9 cellular contexts compared by ENCODE assay signal in genomic region chr17:83053779-83054451, GRCh38. TPM values are rescaled to one million over a fixed set of nuclear protein-coding genes. Genes with fewer than 3 reads are reported as not detected.
A peak's percentile ranks its signal among the peaks of the same experiment; 100 is the strongest.
DNase-seq lines count a peak whose midpoint lies in the region; ATAC-seq, FAIRE-seq and TF ChIP-seq lines count a peak whose summit lies in the region.
"Had no signal": no experiment of that assay in that cellular context is flagged by ENCODE, and none has a peak within 500 bp of the region (broad histone marks: within the 10 kb centered on the region; RNA-seq: fewer than 3 reads in every experiment).

No MANE protein-coding gene starts in this region.

- H2BK120ac ChIP-seq in mesenchymal stem cell (ENCODE audit: low read depth, low read length) = no peak overlapping the region

- H3K27me3 ChIP-seq in mesenchymal stem cell (ENCODE audit: control insufficient read depth in 1 of 2, insufficient read depth in 1 of 2, low read length in 2 of 2) = no peaks in the 10 kb centered on the region

- H3K4me3 ChIP-seq in mesenchymal stem cell (ENCODE audit: insufficient read depth in 1 of 2, low read depth in 1 of 2, low read length in 2 of 2) = no peak overlapping the region
- H3K4me3 ChIP-seq: A549 had no signal

- H3K18ac ChIP-seq in mesenchymal stem cell (ENCODE audit: low read depth in 1 of 2, low read length in 2 of 2) = no peak overlapping the region

- H3K4me3 Mint-ChIP-seq in activated CD4-positive, alpha-beta T cell treated with anti-CD3 and anti-CD28 coated beads, Interleukin-2, amount 10 ng/mL, durations not matched to agents 24 days and 14 days = peak overlapping the region; percentile 10
- peak overlapping the region; percentile 63 for H3K4me3 Mint-ChIP-seq in activated naive CD8-positive, alpha-beta T cell treated with anti-CD3 and anti-CD28 coated beads, Interleukin-2, amount 50 U/mL, for 24 hours
- peak overlapping the region; percentile 61 for H3K4me3 Mint-ChIP-seq in type B pancreatic cell

- H3K36me3 Mint-ChIP-seq in activated CD4-positive, alpha-beta T cell treated with anti-CD3 and anti-CD28 coated beads, Interleukin-2, amount 10 ng/mL, durations not matched to agents 24 days and 14 days (ENCODE audit: low read depth) = peaks cover 4% of the 10 kb centered on the region
- no peaks in the 10 kb centered on the region for H3K36me3 Mint-ChIP-seq in activated naive CD8-positive, alpha-beta T cell treated with anti-CD3 and anti-CD28 coated beads, Interleukin-2, amount 50 U/mL, for 24 hours (ENCODE audit: low read depth)
- no peaks in the 10 kb centered on the region for H3K36me3 Mint-ChIP-seq in type B pancreatic cell

- no peak for TF ChIP-seq CTCF in type B pancreatic cell (conservative IDR thresholded peaks at IDR 0.05)

- no peak overlapping the region for H3K9ac ChIP-seq in mesenchymal stem cell (ENCODE audit: low read length)

- intact Hi-C loops in activated CD4-positive, alpha-beta T cell treated with anti-CD3 and anti-CD28 coated beads, Interleukin-2, amount 10 ng/mL, durations not matched to agents 24 days and 14 days (cut with micrococcal nuclease) = loop anchor here (5.0 kb wide), 1 partner anchor 192 kb away; no protein-coding TSS in a partner anchor

- no peak overlapping the region for H3K27ac ChIP-seq in mesenchymal stem cell (ENCODE audit: low read length, poor library complexity, severe bottlenecking)
- H3K27ac ChIP-seq: A549 had no signal

- H3K4ac ChIP-seq in mesenchymal stem cell (ENCODE audit: low read depth in 1 of 2, low read length in 2 of 2) = peak overlapping the region in 1 of 2 experiments; percentile 52

- no peaks in the 10 kb centered on the region for H3K9me3 ChIP-seq in mesenchymal stem cell (ENCODE audit: control insufficient read depth, low read length)
- H3K9me3 ChIP-seq: A549 had no signal

- H3K4me2 ChIP-seq in mesenchymal stem cell (ENCODE audit: low read length, poor library complexity, severe bottlenecking) = no peak overlapping the region
- H3K4me2 ChIP-seq: A549 had no signal

- peaks cover 7% of the 10 kb centered on the region for H3K79me1 ChIP-seq in mesenchymal stem cell (replicated peaks; ENCODE audit: low read length, poor library complexity, severe bottlenecking)

- peak; percentile 68 for DNase-seq in activated CD4-positive, alpha-beta T cell treated with anti-CD3 and anti-CD28 coated beads, Interleukin-2, amount 10 ng/mL, durations not matched to agents 24 days and 14 days
- no peak for DNase-seq in activated CD4-positive, alpha-beta T cell treated with anti-CD3 and anti-CD28 coated beads for 1 hour
- DNase-seq in activated naive CD8-positive, alpha-beta T cell treated with anti-CD3 and anti-CD28 coated beads, Interleukin-2, amount 50 U/mL, for 24 hours = peak; percentile 51
- DNase-seq in mesenchymal stem cell (no peak), type B pancreatic cell (ENCODE audit: extremely low spot score, unreplicated experiment) (no peak), RCC 7860 (ENCODE audit: low spot score) (no peak)
- no peak for DNase-seq in NK-92 treated with Interleukin-12 subunit alpha and Interleukin-12 subunit beta, amount 100 ng/mL, for 24 hours (lab: John Stamatoyannopoulos, UW)

- H2BK12ac ChIP-seq in mesenchymal stem cell (ENCODE audit: low read length in 2 of 2) = no peak overlapping the region

- H2AK5ac ChIP-seq in mesenchymal stem cell (ENCODE audit: low read length, severe bottlenecking) = peak overlapping the region; percentile 40

- no peak overlapping the region for H2BK15ac ChIP-seq in mesenchymal stem cell (ENCODE audit: low read depth, poor library complexity, severe bottlenecking)

- H4K8ac ChIP-seq in mesenchymal stem cell (ENCODE audit: low read length) = no peak overlapping the region

- H3K27me3 Mint-ChIP-seq in activated CD4-positive, alpha-beta T cell treated with anti-CD3 and anti-CD28 coated beads, Interleukin-2, amount 10 ng/mL, durations not matched to agents 24 days and 14 days = no peaks in the 10 kb centered on the region
- H3K27me3 Mint-ChIP-seq in activated naive CD8-positive, alpha-beta T cell treated with anti-CD3 and anti-CD28 coated beads, Interleukin-2, amount 50 U/mL, for 24 hours = no peaks in the 10 kb centered on the region
- H3K27me3 Mint-ChIP-seq in type B pancreatic cell = peaks cover 3% of the 10 kb centered on the region

- no peak for ATAC-seq in activated naive CD8-positive, alpha-beta T cell treated with anti-CD3 and anti-CD28 coated beads, Interleukin-2, amount 50 U/mL, for 24 hours
- no peak for ATAC-seq in GM18909 (IDR thresholded peaks at IDR 0.05; ENCODE audit: poor library complexity, unreplicated experiment)
- ATAC-seq: A549 had no signal

- H3K36me3 ChIP-seq in mesenchymal stem cell (ENCODE audit: control insufficient read depth in 1 of 2, insufficient read depth in 2 of 2, low read depth in 1 of 2, low read length in 2 of 2) = no peaks in the 10 kb centered on the region

- no peak overlapping the region for H2AFZ ChIP-seq in mesenchymal stem cell (ENCODE audit: low read depth, low read length)

- 77% methylated on average over 13 of the region's 13 CpGs for WGBS in mesenchymal stem cell

- no peak overlapping the region for H3K14ac ChIP-seq in mesenchymal stem cell (ENCODE audit: low read length in 2 of 2)

- no peak overlapping the region for H4K91ac ChIP-seq in mesenchymal stem cell (ENCODE audit: low read length)

- H3K4me1 Mint-ChIP-seq in activated CD4-positive, alpha-beta T cell treated with anti-CD3 and anti-CD28 coated beads, Interleukin-2, amount 10 ng/mL, durations not matched to agents 24 days and 14 days = peaks cover 16% of the 10 kb centered on the region
- peaks cover 35% of the 10 kb centered on the region for H3K4me1 Mint-ChIP-seq in activated naive CD8-positive, alpha-beta T cell treated with anti-CD3 and anti-CD28 coated beads, Interleukin-2, amount 50 U/mL, for 24 hours
- H3K4me1 Mint-ChIP-seq in type B pancreatic cell (ENCODE audit: unreplicated experiment) = peaks cover 9% of the 10 kb centered on the region

- FAIRE-seq in RCC 7860 (lab: Jason Lieb, UNC) = no peak
- FAIRE-seq: A549 had no signal

- H3K9me3 Mint-ChIP-seq in activated CD4-positive, alpha-beta T cell treated with anti-CD3 and anti-CD28 coated beads, Interleukin-2, amount 10 ng/mL, durations not matched to agents 24 days and 14 days = no peaks in the 10 kb centered on the region
- H3K9me3 Mint-ChIP-seq in activated naive CD8-positive, alpha-beta T cell treated with anti-CD3 and anti-CD28 coated beads, Interleukin-2, amount 50 U/mL, for 24 hours = no peaks in the 10 kb centered on the region
- H3K9me3 Mint-ChIP-seq in type B pancreatic cell = no peaks in the 10 kb centered on the region

- H3K4me1 ChIP-seq in mesenchymal stem cell (ENCODE audit: control insufficient read depth, insufficient read depth, low read depth, low read length) = peaks cover 39% of the 10 kb centered on the region

- no peak overlapping the region for H2BK5ac ChIP-seq in mesenchymal stem cell (ENCODE audit: low read depth, low read length, poor library complexity, severe bottlenecking)

- H3K27ac Mint-ChIP-seq in activated CD4-positive, alpha-beta T cell treated with anti-CD3 and anti-CD28 coated beads, Interleukin-2, amount 10 ng/mL, durations not matched to agents 24 days and 14 days = peak overlapping the region; percentile 15
- H3K27ac Mint-ChIP-seq in activated naive CD8-positive, alpha-beta T cell treated with anti-CD3 and anti-CD28 coated beads, Interleukin-2, amount 50 U/mL, for 24 hours = peak overlapping the region; percentile 79
- H3K27ac Mint-ChIP-seq in type B pancreatic cell = no peak overlapping the region

- H3K23ac ChIP-seq in mesenchymal stem cell (ENCODE audit: low read length in 2 of 2) = no peak overlapping the region

RNA-seq across cellular contexts. Expression of gene METRNL, which starts 25.5 kb away (rescaled TPM):
- total RNA-seq in activated CD4-positive, alpha-beta T cell treated with anti-CD3 and anti-CD28 coated beads, Interleukin-2, amount 10 ng/mL, durations not matched to agents 24 days and 14 days = 19.6 and 22.3 TPM in 2 replicates
- polyA plus RNA-seq in mesenchymal stem cell (2013, experiment 1 of 2) = 15.1 TPM
- polyA plus RNA-seq in mesenchymal stem cell (2013, experiment 2 of 2) = 14.1 TPM
- 76.2 and 145 TPM in 2 replicates for total RNA-seq in type B pancreatic cell (ENCODE audit: low replicate concordance)

Comparison
In these comparisons a context has a peak if more than half of its experiments do, and no peak if none do; other contexts are left out.
1. DNase-seq: peak in activated CD4-positive, alpha-beta T cell treated with anti-CD3 and anti-CD28 coated beads, Interleukin-2, amount 10 ng/mL, durations not matched to agents 24 days and 14 days (single experiment) and activated naive CD8-positive, alpha-beta T cell treated with anti-CD3 and anti-CD28 coated beads, Interleukin-2, amount 50 U/mL, for 24 hours (single experiment); none in activated CD4-positive, alpha-beta T cell treated with anti-CD3 and anti-CD28 coated beads for 1 hour (single experiment), mesenchymal stem cell (single experiment), type B pancreatic cell (single experiment), NK-92 treated with Interleukin-12 subunit alpha and Interleukin-12 subunit beta, amount 100 ng/mL, for 24 hours (single experiment) and RCC 7860 (single experiment).
2. H3K4me3 Mint-ChIP-seq: peak in every context shown above with its lines; median percentile 63 in activated naive CD8-positive, alpha-beta T cell treated with anti-CD3 and anti-CD28 coated beads, Interleukin-2, amount 50 U/mL, for 24 hours; 61 in type B pancreatic cell; 10 in activated CD4-positive, alpha-beta T cell treated with anti-CD3 and anti-CD28 coated beads, Interleukin-2, amount 10 ng/mL, durations not matched to agents 24 days and 14 days.